ENCODE assay signal across 1 cellular context in genomic region chr12:131896080-131896810, GRCh38.
TF ChIP-seq lines count a peak whose summit lies in the region.

No MANE protein-coding gene starts in this region.

TF ChIP-seq in HepG2, 621 proteins besides CTCF, POLR2A, EP300 and RAD21 (continued from another document and continues in another):
- TF ChIP-seq STAT6 (CRISPR knock-in tag; IDR thresholded peaks at IDR 0.05; ENCODE audit: borderline replicate concordance) (no peak), ZNF570 (CRISPR knock-in tag; IDR thresholded peaks at IDR 0.05; ENCODE audit: borderline replicate concordance) (no peak), SRSF9 (IDR thresholded peaks at IDR 0.05; ENCODE audit: borderline replicate concordance, insufficient read depth, low read depth, low read length, poor library complexity, severe bottlenecking) (no peak), SNAPC4 (CRISPR knock-in tag; IDR thresholded peaks at IDR 0.05) (no peak), ZBTB38 (CRISPR knock-in tag; IDR thresholded peaks at IDR 0.05) (no peak), ZNF292 (CRISPR knock-in tag; IDR thresholded peaks at IDR 0.05; ENCODE audit: borderline replicate concordance, low read depth) (no peak), KLF15 (CRISPR knock-in tag; IDR thresholded peaks at IDR 0.05; ENCODE audit: borderline replicate concordance) (no peak), ZNF841 (CRISPR knock-in tag; IDR thresholded peaks at IDR 0.05; ENCODE audit: borderline replicate concordance) (no peak), ZNF580 (CRISPR knock-in tag; IDR thresholded peaks at IDR 0.05; ENCODE audit: borderline replicate concordance, low read depth) (peak; percentile 53; the same call in 1 of the 2 replicates), FLYWCH1 (CRISPR knock-in tag; IDR thresholded peaks at IDR 0.05) (no peak), SRF (IDR thresholded peaks at IDR 0.05; ENCODE audit: low read depth, low read length) (no peak), ZKSCAN5 (CRISPR knock-in tag; IDR thresholded peaks at IDR 0.05) (no peak), FOXK1 (CRISPR knock-in tag; IDR thresholded peaks at IDR 0.05; ENCODE audit: borderline replicate concordance, low read depth) (peak; percentile 89), ZNF280D (CRISPR knock-in tag; IDR thresholded peaks at IDR 0.05) (no peak), ZNF18 (CRISPR knock-in tag; IDR thresholded peaks at IDR 0.05; ENCODE audit: insufficient replicate concordance) (peak; percentile 66), RBM22 (optimal IDR thresholded peaks at IDR 0.05; ENCODE audit: low read length) (no peak), ZNF136 (CRISPR knock-in tag; IDR thresholded peaks at IDR 0.05; ENCODE audit: low read depth) (no peak), MAZ (IDR thresholded peaks at IDR 0.05; ENCODE audit: borderline replicate concordance, low read depth, low read length) (no peak), MAZ (CRISPR knock-in tag; IDR thresholded peaks at IDR 0.05; ENCODE audit: low read depth) (peak; percentile 70; the same call in 1 of the 2 replicates), AGO1 (IDR thresholded peaks at IDR 0.05; ENCODE audit: low read depth, low read length, poor library complexity, severe bottlenecking) (no peak), PITX1 (CRISPR knock-in tag; IDR thresholded peaks at IDR 0.05) (no peak; the same call in 1 of the 2 replicates), ZSCAN30 (CRISPR knock-in tag; IDR thresholded peaks at IDR 0.05) (no peak), HNRNPL (IDR thresholded peaks at IDR 0.05; ENCODE audit: low read depth, low read length) (0 out of 2 replicates have a peak, but pooled peaks have one; percentile 36), ZNF337 (CRISPR knock-in tag; IDR thresholded peaks at IDR 0.05; ENCODE audit: borderline replicate concordance, low read depth) (no peak), ETV5 (CRISPR knock-in tag; IDR thresholded peaks at IDR 0.05; ENCODE audit: borderline replicate concordance) (no peak; the same call in 1 of the 2 replicates), ZNF800 (CRISPR knock-in tag; IDR thresholded peaks at IDR 0.05) (no peak), GTF2F1 (IDR thresholded peaks at IDR 0.05; ENCODE audit: low read length) (no peak), ZNF205 (CRISPR knock-in tag; IDR thresholded peaks at IDR 0.05) (no peak), ZNF576 (CRISPR knock-in tag; IDR thresholded peaks at IDR 0.05) (no peak), CBX2 (IDR thresholded peaks at IDR 0.05; ENCODE audit: low read depth, low read length) (no peak), CBX2 (CRISPR knock-in tag; IDR thresholded peaks at IDR 0.05; ENCODE audit: low read depth) (no peak), RELA (CRISPR knock-in tag; IDR thresholded peaks at IDR 0.05) (0 out of 2 replicates have a peak, but pooled peaks have one; percentile 21), GRHL1 (CRISPR knock-in tag; conservative IDR thresholded peaks at IDR 0.05) (no peak), ZBTB21 (CRISPR knock-in tag; IDR thresholded peaks at IDR 0.05) (no peak), MBD4 (IDR thresholded peaks at IDR 0.05; ENCODE audit: borderline replicate concordance, low read length) (no peak), ARNTL (CRISPR knock-in tag; IDR thresholded peaks at IDR 0.05) (peak; percentile 74), MTA3 (CRISPR knock-in tag; IDR thresholded peaks at IDR 0.05) (no peak), ZNF558 (CRISPR knock-in tag; IDR thresholded peaks at IDR 0.05; ENCODE audit: borderline replicate concordance) (no peak), HMG20B (CRISPR knock-in tag; conservative IDR thresholded peaks at IDR 0.05) (no peak; the same call in 1 of the 2 replicates), IRX3 (CRISPR knock-in tag; IDR thresholded peaks at IDR 0.05; ENCODE audit: borderline replicate concordance, low read depth) (no peak), PRMT3 (CRISPR knock-in tag; IDR thresholded peaks at IDR 0.05; ENCODE audit: borderline replicate concordance, low read depth) (no peak), STAT5B (CRISPR knock-in tag; IDR thresholded peaks at IDR 0.05) (no peak), USF2 (IDR thresholded peaks at IDR 0.05; ENCODE audit: low read depth, low read length) (no peak), USF2 (CRISPR knock-in tag; IDR thresholded peaks at IDR 0.05; ENCODE audit: borderline replicate concordance) (no peak; the same call in 1 of the 2 replicates), SIX4 (CRISPR knock-in tag; IDR thresholded peaks at IDR 0.05) (no peak), SOX13 (IDR thresholded peaks at IDR 0.05) (no peak), SOX13 (CRISPR knock-in tag; conservative IDR thresholded peaks at IDR 0.05 in 1 of 2, IDR thresholded peaks at IDR 0.05 in 1 of 2) (no peak; a peak in 1 of 4 replicates)
